In genomic region chr3:44416031-44417030, GRCh38 we compare ENCODE assay signal across 18 cellular contexts.
DNase-seq lines count a peak whose midpoint lies in the region; ATAC-seq, FAIRE-seq and TF ChIP-seq lines count a peak whose summit lies in the region.
"Had no signal": no experiment of that assay in that cellular context is flagged by ENCODE, and none has a peak within 500 bp of the region (broad histone marks: within the 10 kb centered on the region; RNA-seq: fewer than 3 reads in every experiment).

No MANE protein-coding gene starts in this region.

- H3K4me3 ChIP-seq in H1 (ENCODE audit: extremely low read depth in 1 of 4, insufficient read depth in 2 of 4, low read depth in 3 of 4, low read length in 4 of 4), result no peak overlapping the region
- H3K4me3 ChIP-seq: BLaER1 treated with 17β-estradiol and CSF1 and Interleukin-3, amounts not matched to agents 10 nM and 100 nM; GM12878 had no signal

- TF ChIP-seq CTCF in H1 (IDR thresholded peaks at IDR 0.05; ENCODE audit: control extremely low read depth in 1 of 3, insufficient read depth in 1 of 3, low read depth in 1 of 3, low read length in 3 of 3), result no peak
- no peak for TF ChIP-seq CTCF in neural crest cell (conservative IDR thresholded peaks at IDR 0.05)

- H3K4me3 Mint-ChIP-seq in activated CD8-positive, alpha-beta memory T cell treated with anti-CD3 and anti-CD28 coated beads, Interleukin-2, amount 10 ng/mL, durations not matched to agents 7 days and 5 days, result no peak overlapping the region
- no peak overlapping the region for H3K4me3 Mint-ChIP-seq in neural crest cell
- H3K4me3 Mint-ChIP-seq in activated T-helper 2 cell treated with anti-CD3 and anti-CD28 coated beads, Interferon-gamma antibody, Interleukin-2, Interleukin-4, amounts not matched to agents 10 μg/mL and 5 μg/mL and 100 μg/mL, durations not matched to agents 14 hours and 24 hours and 36 hours (ENCODE audit: low read depth), result no peak overlapping the region
- H3K4me3 Mint-ChIP-seq: CD4-positive, alpha-beta T cell had no signal

- no peaks in the 10 kb centered on the region for H3K36me3 Mint-ChIP-seq in activated CD8-positive, alpha-beta memory T cell treated with anti-CD3 and anti-CD28 coated beads, Interleukin-2, amount 10 ng/mL, durations not matched to agents 7 days and 5 days
- no peaks in the 10 kb centered on the region for H3K36me3 Mint-ChIP-seq in neural crest cell (ENCODE audit: low read depth)
- no peaks in the 10 kb centered on the region for H3K36me3 Mint-ChIP-seq in activated T-helper 2 cell treated with anti-CD3 and anti-CD28 coated beads, Interferon-gamma antibody, Interleukin-2, Interleukin-4, amounts not matched to agents 10 μg/mL and 5 μg/mL and 100 μg/mL, durations not matched to agents 14 hours and 24 hours and 36 hours (ENCODE audit: low read depth)

- CTCF ChIA-PET in activated CD8-positive, alpha-beta memory T cell treated with anti-CD3 and anti-CD28 coated beads, Interleukin-2, amount 10 ng/mL, durations not matched to agents 7 days and 5 days (lab: Charles Lee), result no interaction called here
- CTCF ChIA-PET in H1 (lab: Charles Lee; ENCODE audit: partially characterized antibody), result interaction anchor here (0.7 to 2.5 kb wide), 4 partner anchors 10 to 92 kb away, joined by 3 to 11 read pairs (median 5); no protein-coding TSS in a partner anchor

- H4K5ac ChIP-seq in H1 (ENCODE audit: insufficient read length, low read depth, low read length), result no peak overlapping the region

- H4K20me1 ChIP-seq in H1 (replicated peaks in 1 of 2; ENCODE audit: control insufficient read depth in 1 of 2, insufficient read depth in 2 of 2, low read length in 2 of 2), result no peaks in the 10 kb centered on the region

- no peak overlapping the region for H2BK12ac ChIP-seq in H1 (ENCODE audit: low read depth, low read length)

- H2BK20ac ChIP-seq in H1 (ENCODE audit: low read length), result no peak overlapping the region

- no peak overlapping the region for H2BK15ac ChIP-seq in H1 (ENCODE audit: low read length)

- H3K27ac Mint-ChIP-seq in activated CD8-positive, alpha-beta memory T cell treated with anti-CD3 and anti-CD28 coated beads, Interleukin-2, amount 10 ng/mL, durations not matched to agents 7 days and 5 days, result no peak overlapping the region
- H3K27ac Mint-ChIP-seq in neural crest cell (ENCODE audit: unreplicated experiment), result peak overlapping the region; percentile 43
- no peak overlapping the region for H3K27ac Mint-ChIP-seq in activated T-helper 2 cell treated with anti-CD3 and anti-CD28 coated beads, Interferon-gamma antibody, Interleukin-2, Interleukin-4, amounts not matched to agents 10 μg/mL and 5 μg/mL and 100 μg/mL, durations not matched to agents 14 hours and 24 hours and 36 hours
- H3K27ac Mint-ChIP-seq: CD4-positive, alpha-beta T cell had no signal

- H3K14ac ChIP-seq in H1 (ENCODE audit: insufficient read length), result no peak overlapping the region

- FAIRE-seq in H1 (lab: Jason Lieb, UNC), result no peak
- FAIRE-seq: GM12878, GM18507, H54 had no signal

- H3K9me3 ChIP-seq in H1 (ENCODE audit: insufficient read depth in 2 of 2, low read depth in 1 of 2, low read length in 1 of 2), result no peaks in the 10 kb centered on the region

- no peaks in the 10 kb centered on the region for H3K27me3 Mint-ChIP-seq in activated CD8-positive, alpha-beta memory T cell treated with anti-CD3 and anti-CD28 coated beads, Interleukin-2, amount 10 ng/mL, durations not matched to agents 7 days and 5 days
- H3K27me3 Mint-ChIP-seq in neural crest cell (ENCODE audit: low read depth), result no peaks in the 10 kb centered on the region
- H3K27me3 Mint-ChIP-seq in activated T-helper 2 cell treated with anti-CD3 and anti-CD28 coated beads, Interferon-gamma antibody, Interleukin-2, Interleukin-4, amounts not matched to agents 10 μg/mL and 5 μg/mL and 100 μg/mL, durations not matched to agents 14 hours and 24 hours and 36 hours (ENCODE audit: low read depth), result no peaks in the 10 kb centered on the region
- H3K27me3 Mint-ChIP-seq: CD4-positive, alpha-beta T cell had no signal

- no peak for TF ChIP-seq POLR2A in H1 (IDR thresholded peaks at IDR 0.05; ENCODE audit: control extremely low read depth in 1 of 2, low read depth in 2 of 2, low read length in 2 of 2)

- POLR2A ChIA-PET in H1 (lab: Charles Lee; ENCODE audit: partially characterized antibody), result interaction anchor here (1.6 kb wide), 1 partner anchor 78 kb away, joined by 4 read pairs; the partner anchor contains the start of gene TCAIM

- DNase-seq in activated CD8-positive, alpha-beta memory T cell treated with anti-CD3 and anti-CD28 coated beads, Interleukin-2, amount 10 ng/mL, durations not matched to agents 7 days and 5 days, result peak; percentile 23
- no peak for DNase-seq in activated CD8-positive, alpha-beta memory T cell treated with anti-CD3 and anti-CD28 coated beads, Interleukin-2, amount 50 U/mL, for 4 hours
- DNase-seq in H1 (ENCODE audit: low read depth in 1 of 2, low spot score in 2 of 2) (peak in 1 of 2 experiments; percentile 32), neural crest cell (ENCODE audit: low read depth, low spot score) (no peak), NCI-H187 (lab: John Stamatoyannopoulos, UW) (no peak)
- DNase-seq in stimulated activated CD4-positive, alpha-beta T cell treated with anti-CD3 and anti-CD28 coated beads, Interleukin-4, amount 100 ng/mL, for 24 hours, result no peak
- no peak for DNase-seq in activated T-helper 2 cell treated with anti-CD3 and anti-CD28 coated beads, Interferon-gamma antibody, Interleukin-2, Interleukin-4, amounts not matched to agents 10 μg/mL and 5 μg/mL and 100 μg/mL, durations not matched to agents 14 hours and 24 hours and 36 hours (ENCODE audit: low spot score)
- DNase-seq: 8988T; ACHN; Calu3; CD4-positive, alpha-beta T cell; DMS 273 treated with DMSO at 0.1 percent for 48 hours; IMR-90 had no signal

- no peak overlapping the region for H4K91ac ChIP-seq in H1 (replicated peaks; ENCODE audit: insufficient read length, low read length)

- H4K8ac ChIP-seq in H1 (ENCODE audit: extremely low read depth, insufficient read depth, low read length), result 0 out of 2 replicates have a peak overlapping the region, but pooled peaks have one; percentile 4

- no peak overlapping the region for H2BK120ac ChIP-seq in H1 (replicated peaks; ENCODE audit: low read depth, low read length)

- H3K27ac ChIP-seq in H1 (ENCODE audit: low read depth, low read length), result no peak overlapping the region
- H3K27ac ChIP-seq: BLaER1 treated with 17β-estradiol and CSF1 and Interleukin-3, amounts not matched to agents 10 nM and 100 nM had no signal

- no peak overlapping the region for H3K9ac ChIP-seq in H1 (replicated peaks in 1 of 4; ENCODE audit: extremely low read depth in 1 of 4, low read depth in 3 of 4, low read length in 3 of 4)
- H3K9ac ChIP-seq: BLaER1 treated with 17β-estradiol and CSF1 and Interleukin-3, amounts not matched to agents 10 nM and 100 nM had no signal

- no peak overlapping the region for H3K56ac ChIP-seq in H1 (replicated peaks; ENCODE audit: insufficient read length, low read depth, low read length)

- no peaks in the 10 kb centered on the region for H3K79me1 ChIP-seq in H1 (ENCODE audit: low read depth, low read length)

- 89% methylated on average over 11 of the region's 11 CpGs; no CpG with 5 or more reads in 1 of the 2 experiments for WGBS in H1 (ENCODE audit: extremely low coverage in 1 of 2, insufficient coverage in 1 of 2, insufficient read length in 1 of 2, insufficient replicate concordance in 2 of 2, low coverage in 1 of 2, low lambda C conversion rate in 2 of 2, missing lambda C conversion rate in 1 of 2), 2 experiments

- no peak overlapping the region for H3K4ac ChIP-seq in H1 (replicated peaks; ENCODE audit: insufficient read length, low read depth, low read length)

- no peaks in the 10 kb centered on the region for H3K9me3 Mint-ChIP-seq in activated CD8-positive, alpha-beta memory T cell treated with anti-CD3 and anti-CD28 coated beads, Interleukin-2, amount 10 ng/mL, durations not matched to agents 7 days and 5 days (ENCODE audit: low read depth)
- H3K9me3 Mint-ChIP-seq in neural crest cell, result no peaks in the 10 kb centered on the region
- H3K9me3 Mint-ChIP-seq in activated T-helper 2 cell treated with anti-CD3 and anti-CD28 coated beads, Interferon-gamma antibody, Interleukin-2, Interleukin-4, amounts not matched to agents 10 μg/mL and 5 μg/mL and 100 μg/mL, durations not matched to agents 14 hours and 24 hours and 36 hours, result no peaks in the 10 kb centered on the region
- H3K9me3 Mint-ChIP-seq: CD4-positive, alpha-beta T cell had no signal

- no peak for TF ChIP-seq EP300 in H1 (IDR thresholded peaks at IDR 0.05; ENCODE audit: borderline replicate concordance in 1 of 2, low read depth in 2 of 2, low read length in 2 of 2)

- TF ChIP-seq RAD21 in H1 (IDR thresholded peaks at IDR 0.05 in 1 of 2, conservative IDR thresholded peaks at IDR 0.05 in 1 of 2; ENCODE audit: low read depth in 2 of 2, low read length in 2 of 2), result no peak

- H2AFZ ChIP-seq in H1 (ENCODE audit: low read length), result no peak overlapping the region

- H2AK5ac ChIP-seq in H1 (ENCODE audit: low read depth, low read length), result no peak overlapping the region

- H3K79me2 ChIP-seq in H1 (ENCODE audit: control insufficient read depth in 1 of 2, insufficient read depth in 2 of 2, low read length in 2 of 2), result no peaks in the 10 kb centered on the region

- no peaks in the 10 kb centered on the region for H3K27me3 ChIP-seq in H1 (replicated peaks in 1 of 4; ENCODE audit: control insufficient read depth in 3 of 4, extremely low read depth in 1 of 4, insufficient read depth in 3 of 4, low read length in 3 of 4)
- H3K27me3 ChIP-seq: BLaER1 treated with 17β-estradiol and CSF1 and Interleukin-3, amounts not matched to agents 10 nM and 100 nM had no signal

- H3K18ac ChIP-seq in H1 (ENCODE audit: extremely low read depth, low read length), result no peak overlapping the region

- intact Hi-C loops in activated T-helper 2 cell treated with anti-CD3 and anti-CD28 coated beads, Interferon-gamma antibody, Interleukin-2, Interleukin-4, amounts not matched to agents 10 μg/mL and 5 μg/mL and 100 μg/mL, durations not matched to agents 14 hours and 24 hours and 36 hours (cut with micrococcal nuclease), result no loop called here

- H3K4me1 ChIP-seq in H1 (replicated peaks in 1 of 4; ENCODE audit: control insufficient read depth in 3 of 4, insufficient read depth in 4 of 4, low read length in 3 of 4), result peaks cover 0 to 3% (median 2%) of the 10 kb centered on the region in 4 experiments; a peak in 3 of 7 replicates

- no peak overlapping the region for H3K23ac ChIP-seq in H1 (ENCODE audit: insufficient read length)

- no peaks in the 10 kb centered on the region for H3K4me1 Mint-ChIP-seq in activated CD8-positive, alpha-beta memory T cell treated with anti-CD3 and anti-CD28 coated beads, Interleukin-2, amount 10 ng/mL, durations not matched to agents 7 days and 5 days
- no peaks in the 10 kb centered on the region for H3K4me1 Mint-ChIP-seq in neural crest cell
- no peaks in the 10 kb centered on the region for H3K4me1 Mint-ChIP-seq in activated T-helper 2 cell treated with anti-CD3 and anti-CD28 coated beads, Interferon-gamma antibody, Interleukin-2, Interleukin-4, amounts not matched to agents 10 μg/mL and 5 μg/mL and 100 μg/mL, durations not matched to agents 14 hours and 24 hours and 36 hours (ENCODE audit: low read depth)

- no peaks in the 10 kb centered on the region for H3K23me2 ChIP-seq in H1 (ENCODE audit: low read depth, low read length)

- H3K36me3 ChIP-seq in H1 (ENCODE audit: control insufficient read depth in 2 of 4, insufficient read depth in 4 of 4, low read length in 3 of 4), result no peaks in the 10 kb centered on the region
- H3K36me3 ChIP-seq: BLaER1 treated with 17β-estradiol and CSF1 and Interleukin-3, amounts not matched to agents 10 nM and 100 nM had no signal

- no peak for ATAC-seq in activated CD8-positive, alpha-beta memory T cell treated with anti-CD3 and anti-CD28 coated beads, Interleukin-2, amount 10 ng/mL, durations not matched to agents 7 days and 5 days
- ATAC-seq: GM12878, HCT116 had no signal

- H3K4me2 ChIP-seq in H1 (ENCODE audit: insufficient read depth in 1 of 2, low read depth in 2 of 2, low read length in 2 of 2), result no peak overlapping the region
- H3K4me2 ChIP-seq: BLaER1 treated with 17β-estradiol and CSF1 and Interleukin-3, amounts not matched to agents 10 nM and 100 nM had no signal

- no peak overlapping the region for H2BK5ac ChIP-seq in H1 (ENCODE audit: low read depth, low read length)
